ENCODE assay signal across 9 cellular contexts in the genomic region with DNA sequence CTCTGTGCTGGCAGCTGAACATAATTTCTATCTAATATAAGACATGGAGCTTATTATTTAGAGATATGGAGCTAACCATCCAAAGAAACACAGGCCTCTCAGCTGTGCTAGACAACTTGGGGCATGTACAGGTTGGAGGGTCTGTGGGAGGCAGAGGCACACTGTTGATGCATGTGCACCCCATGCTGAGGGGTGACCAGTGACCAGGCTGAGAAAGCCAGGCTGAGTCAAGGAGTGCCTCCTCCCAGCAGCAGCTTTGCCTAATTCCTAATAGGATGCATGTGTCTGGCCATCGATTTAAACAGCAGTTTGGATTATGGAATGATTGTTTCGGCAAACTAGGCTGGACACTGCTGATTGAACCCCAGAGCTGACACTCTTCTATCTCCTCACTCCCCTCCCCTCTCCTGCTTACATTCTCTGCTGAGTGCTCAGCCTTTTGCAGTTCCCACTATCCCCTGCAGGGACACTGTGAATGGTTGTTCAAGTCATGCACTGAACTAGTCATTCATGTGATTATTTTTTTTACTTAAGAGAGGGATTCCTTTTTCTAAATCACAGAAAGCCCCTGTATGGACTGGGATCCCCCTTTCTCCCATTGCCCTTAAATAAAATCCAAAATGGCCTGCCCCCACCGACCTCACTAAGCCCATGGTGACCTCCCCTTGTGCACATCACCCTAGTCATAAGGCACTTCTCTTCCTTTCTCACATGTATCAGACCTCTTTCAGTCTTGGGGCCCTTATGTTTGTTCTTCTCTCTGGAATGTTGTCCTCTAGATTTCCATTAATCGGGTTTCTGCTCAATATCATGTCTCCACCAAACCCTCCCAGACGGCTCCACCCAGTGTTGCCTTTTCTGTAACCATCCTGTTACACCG.
A peak's percentile ranks its signal among the peaks of the same experiment; 100 is the strongest.
DNase-seq lines count a peak whose midpoint lies in the region; ATAC-seq and TF ChIP-seq lines count a peak whose summit lies in the region.
"Had no signal": no experiment of that assay in that cellular context is flagged by ENCODE, and none has a peak within 500 bp of the region (broad histone marks: within the 10 kb centered on the region; RNA-seq: fewer than 3 reads in every experiment).

No MANE protein-coding gene starts in this region.

- BruUV-seq in PC-3 (replicated peaks; lab: Mats Ljungman, UMichigan) = no TSS peak

- peaks cover 5% of the 10 kb centered on the region; the same call in 1 of the 2 replicates for H3K4me1 ChIP-seq in PC-3 (ENCODE audit: insufficient read depth, low read length)
- H3K4me1 ChIP-seq in uterus = no peaks in the 10 kb centered on the region

- TF ChIP-seq CTCF in GM12872 (IDR thresholded peaks at IDR 0.05; ENCODE audit: insufficient read depth, low read depth, low read length) (peak; percentile 73), PC-3 (conservative IDR thresholded peaks at IDR 0.05; ENCODE audit: low read depth, low read length) (peak; percentile 49), endothelial cell (IDR thresholded peaks at IDR 0.05; ENCODE audit: unreplicated experiment) (peak; percentile 46), omental fat pad (IDR thresholded peaks at IDR 0.05) (no peak), uterus (IDR thresholded peaks at IDR 0.05) (peak in 1 of 4 experiments; percentile 4)

- intact Hi-C loops in PC-3 (cut with micrococcal nuclease) = loop anchor here (10.0 kb wide), 1 partner anchor 87 kb away; no protein-coding TSS in a partner anchor
- intact Hi-C loops in uterus (cut with DNase I; ENCODE audit: low total_unique reads) = no loop called here

- H3K4me3 ChIP-seq in PC-3 (ENCODE audit: low read length) (no peak overlapping the region), uterus (no peak overlapping the region)

- no peak for TF ChIP-seq POLR2A in uterus (IDR thresholded peaks at IDR 0.05)

- H3K36me3 ChIP-seq in PC-3 (ENCODE audit: low read depth, low read length) (no peaks in the 10 kb centered on the region), uterus (no peaks in the 10 kb centered on the region)

- no peaks in the 10 kb centered on the region for H3F3A ChIP-seq in PC-3 (ENCODE audit: low read length, unreplicated experiment)

- H3K4me1 Mint-ChIP-seq in endothelial cell (ENCODE audit: unreplicated experiment) = peaks cover 7% of the 10 kb centered on the region

- H3K4me2 ChIP-seq in PC-3 (ENCODE audit: low read length) = no peak overlapping the region

- no peaks in the 10 kb centered on the region for H3K36me3 Mint-ChIP-seq in endothelial cell (ENCODE audit: low read depth, unreplicated experiment)

- H4K20me1 ChIP-seq in PC-3 (ENCODE audit: low read length) = no peaks in the 10 kb centered on the region

- H3K27ac ChIP-seq in PC-3 (ENCODE audit: low read length) (no peak overlapping the region), uterus (no peak overlapping the region)

- no peaks in the 10 kb centered on the region for H3K9me3 Mint-ChIP-seq in endothelial cell (ENCODE audit: unreplicated experiment)
- H3K9me3 Mint-ChIP-seq: dendritic cell treated with granulocyte-macrophage colony-stimulating factor and Interleukin-4, amounts not matched to agents 40 ng/mL and 50 ng/mL, for 4 days had no signal

- H3K79me2 ChIP-seq in PC-3 (ENCODE audit: low read length) = no peaks in the 10 kb centered on the region

- H3K9me3 ChIP-seq in PC-3 (ENCODE audit: low read length) (no peaks in the 10 kb centered on the region), uterus (no peaks in the 10 kb centered on the region)

- DNase-seq in AG08395 (ENCODE audit: low spot score) = peak; percentile 51
- DNase-seq in PC-3 = peak; percentile 40
- DNase-seq in endothelial cell (ENCODE audit: low spot score) = peak; percentile 51
- DNase-seq in omental fat pad (ENCODE audit: low spot score) = no peak
- DNase-seq in uterus = no peak

- ATAC-seq in PC-3 = peak; percentile 67
- ATAC-seq in omental fat pad (ENCODE audit: low FRiP score) = peak; percentile 42
- no peak for ATAC-seq in GM19035 (IDR thresholded peaks at IDR 0.05; ENCODE audit: unreplicated experiment)
- ATAC-seq in HG03097 (IDR thresholded peaks at IDR 0.05; ENCODE audit: low FRiP score, unreplicated experiment) = no peak

- H3K27ac Mint-ChIP-seq in endothelial cell (ENCODE audit: unreplicated experiment) = no peak overlapping the region
- H3K27ac Mint-ChIP-seq: dendritic cell treated with granulocyte-macrophage colony-stimulating factor and Interleukin-4, amounts not matched to agents 40 ng/mL and 50 ng/mL, for 4 days had no signal

- CTCF ChIA-PET in PC-3 (lab: Charles Lee) = no interaction called here

- no peaks in the 10 kb centered on the region for H3K9me2 ChIP-seq in PC-3 (replicated peaks; ENCODE audit: low read length)

- H3K27me3 Mint-ChIP-seq in endothelial cell (ENCODE audit: unreplicated experiment) = peaks cover 4% of the 10 kb centered on the region

- H3K27me3 ChIP-seq in PC-3 (ENCODE audit: low read length) (no peaks in the 10 kb centered on the region), uterus (no peaks in the 10 kb centered on the region)

- POLR2A ChIA-PET in PC-3 (lab: Charles Lee; ENCODE audit: unreplicated experiment) = no interaction called here

- no peak overlapping the region for H3K4me3 Mint-ChIP-seq in endothelial cell (ENCODE audit: unreplicated experiment)
- H3K4me3 Mint-ChIP-seq: dendritic cell treated with granulocyte-macrophage colony-stimulating factor and Interleukin-4, amounts not matched to agents 40 ng/mL and 50 ng/mL, for 4 days had no signal

- H2AFZ ChIP-seq in PC-3 (ENCODE audit: low read length) = no peak overlapping the region

- H3K9ac ChIP-seq in PC-3 (ENCODE audit: low read length) = no peak overlapping the region

Comparison
In these comparisons a context has a peak if more than half of its experiments do, and no peak if none do; other contexts are left out.
1. DNase-seq: peak in AG08395 (single experiment), PC-3 (single experiment) and endothelial cell (single experiment); none in omental fat pad (single experiment) and uterus (0 of 2).
2. CTCF ChIP-seq: peak in GM12872 (single experiment), PC-3 (single experiment) and endothelial cell (single experiment); none in omental fat pad (0 of 3).
3. ATAC-seq: peak in PC-3 (single experiment) and omental fat pad (single experiment); none in GM19035 (single experiment) and HG03097 (single experiment).